ENCODE assay signal across 1 cellular context in genomic region chrX:386239-386767, GRCh38.
TF ChIP-seq lines count a peak whose summit lies in the region.

No MANE protein-coding gene starts in this region.

TF ChIP-seq in K562, 482 proteins besides CTCF, POLR2A, EP300 and RAD21 (continued from another document):
- TF ChIP-seq, protein P1, sequence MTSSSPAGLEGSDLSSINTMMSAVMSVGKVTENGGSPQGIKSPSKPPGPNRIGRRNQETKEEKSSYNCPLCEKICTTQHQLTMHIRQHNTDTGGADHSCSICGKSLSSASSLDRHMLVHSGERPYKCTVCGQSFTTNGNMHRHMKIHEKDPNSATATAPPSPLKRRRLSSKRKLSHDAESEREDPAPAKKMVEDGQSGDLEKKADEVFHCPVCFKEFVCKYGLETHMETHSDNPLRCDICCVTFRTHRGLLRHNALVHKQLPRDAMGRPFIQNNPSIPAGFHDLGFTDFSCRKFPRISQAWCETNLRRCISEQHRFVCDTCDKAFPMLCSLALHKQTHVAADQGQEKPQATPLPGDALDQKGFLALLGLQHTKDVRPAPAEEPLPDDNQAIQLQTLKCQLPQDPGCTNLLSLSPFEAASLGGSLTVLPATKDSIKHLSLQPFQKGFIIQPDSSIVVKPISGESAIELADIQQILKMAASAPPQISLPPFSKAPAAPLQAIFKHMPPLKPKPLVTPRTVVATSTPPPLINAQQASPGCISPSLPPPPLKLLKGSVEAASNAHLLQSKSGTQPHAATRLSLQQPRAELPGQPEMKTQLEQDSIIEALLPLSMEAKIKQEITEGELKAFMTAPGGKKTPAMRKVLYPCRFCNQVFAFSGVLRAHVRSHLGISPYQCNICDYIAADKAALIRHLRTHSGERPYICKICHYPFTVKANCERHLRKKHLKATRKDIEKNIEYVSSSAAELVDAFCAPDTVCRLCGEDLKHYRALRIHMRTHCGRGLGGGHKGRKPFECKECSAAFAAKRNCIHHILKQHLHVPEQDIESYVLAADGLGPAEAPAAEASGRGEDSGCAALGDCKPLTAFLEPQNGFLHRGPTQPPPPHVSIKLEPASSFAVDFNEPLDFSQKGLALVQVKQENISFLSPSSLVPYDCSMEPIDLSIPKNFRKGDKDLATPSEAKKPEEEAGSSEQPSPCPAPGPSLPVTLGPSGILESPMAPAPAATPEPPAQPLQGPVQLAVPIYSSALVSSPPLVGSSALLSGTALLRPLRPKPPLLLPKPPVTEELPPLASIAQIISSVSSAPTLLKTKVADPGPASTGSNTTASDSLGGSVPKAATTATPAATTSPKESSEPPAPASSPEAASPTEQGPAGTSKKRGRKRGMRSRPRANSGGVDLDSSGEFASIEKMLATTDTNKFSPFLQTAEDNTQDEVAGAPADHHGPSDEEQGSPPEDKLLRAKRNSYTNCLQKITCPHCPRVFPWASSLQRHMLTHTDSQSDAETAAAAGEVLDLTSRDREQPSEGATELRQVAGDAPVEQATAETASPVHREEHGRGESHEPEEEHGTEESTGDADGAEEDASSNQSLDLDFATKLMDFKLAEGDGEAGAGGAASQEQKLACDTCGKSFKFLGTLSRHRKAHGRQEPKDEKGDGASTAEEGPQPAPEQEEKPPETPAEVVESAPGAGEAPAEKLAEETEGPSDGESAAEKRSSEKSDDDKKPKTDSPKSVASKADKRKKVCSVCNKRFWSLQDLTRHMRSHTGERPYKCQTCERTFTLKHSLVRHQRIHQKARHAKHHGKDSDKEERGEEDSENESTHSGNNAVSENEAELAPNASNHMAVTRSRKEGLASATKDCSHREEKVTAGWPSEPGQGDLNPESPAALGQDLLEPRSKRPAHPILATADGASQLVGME (CRISPR knock-in tag; IDR thresholded peaks at IDR 0.05) = no peak
- no peak for TF ChIP-seq TCF7 (IDR thresholded peaks at IDR 0.05; ENCODE audit: borderline replicate concordance)
- 0 out of 2 replicates have a peak, but pooled peaks have one; percentile 17 for TF ChIP-seq ZNF592 (IDR thresholded peaks at IDR 0.05)
- no peak for TF ChIP-seq SIRT6 (IDR thresholded peaks at IDR 0.05; ENCODE audit: low read depth, low read length)
